ENCODE assay signal across 10 cellular contexts in the genomic region with DNA sequence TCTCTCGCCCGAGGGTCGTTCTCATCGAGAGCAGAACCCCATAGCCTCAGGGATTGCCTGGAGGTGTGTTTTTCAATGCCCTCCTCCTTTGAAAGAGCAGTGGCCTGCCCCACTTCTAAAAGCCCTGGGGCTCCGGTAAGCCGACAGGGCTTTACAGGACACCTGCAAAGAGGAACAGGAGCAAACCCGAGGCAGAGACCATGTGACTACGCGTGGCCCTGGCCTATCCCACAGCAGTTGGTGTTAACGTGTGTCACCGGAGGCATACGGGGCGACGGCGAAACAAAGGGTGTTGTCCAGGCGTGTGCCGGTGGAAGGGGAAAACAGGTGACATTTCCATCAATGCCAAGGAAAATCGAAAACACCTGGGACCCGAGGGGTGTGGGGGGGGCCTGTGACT.
DNase-seq lines count a peak whose midpoint lies in the region; ATAC-seq and TF ChIP-seq lines count a peak whose summit lies in the region.
"Had no signal": no experiment of that assay in that cellular context is flagged by ENCODE, and none has a peak within 500 bp of the region (broad histone marks: within the 10 kb centered on the region; RNA-seq: fewer than 3 reads in every experiment).

No MANE protein-coding gene starts in this region.

- no peaks in the 10 kb centered on the region for H3K36me3 ChIP-seq in body of pancreas (replicated peaks in 1 of 2; ENCODE audit: insufficient read depth in 1 of 2, low read depth in 2 of 2)
- no peaks in the 10 kb centered on the region for H3K36me3 ChIP-seq in muscle layer of duodenum (ENCODE audit: control insufficient read depth in 1 of 2, insufficient read depth in 2 of 2, low read length in 2 of 2)
- no peaks in the 10 kb centered on the region for H3K36me3 ChIP-seq in upper lobe of right lung
- H3K36me3 ChIP-seq: transverse colon had no signal

- no peak for TF ChIP-seq CTCF in body of pancreas (IDR thresholded peaks at IDR 0.05)
- TF ChIP-seq CTCF in upper lobe of right lung (IDR thresholded peaks at IDR 0.05): no peak

- H3K9me3 ChIP-seq in right cardiac atrium (ENCODE audit: control insufficient read depth, low read length) (no peaks in the 10 kb centered on the region), body of pancreas (no peaks in the 10 kb centered on the region), muscle layer of duodenum (ENCODE audit: control insufficient read depth in 1 of 2, low read length in 2 of 2) (peaks cover 0 to 2% of the 10 kb centered on the region in 2 donors), upper lobe of right lung (no peaks in the 10 kb centered on the region)
- H3K9me3 ChIP-seq: transverse colon had no signal

- H3K4me1 ChIP-seq in right cardiac atrium (ENCODE audit: control insufficient read depth, insufficient read depth, low read length) (no peaks in the 10 kb centered on the region), body of pancreas (peaks cover 11% of the 10 kb centered on the region), muscle layer of duodenum (ENCODE audit: control insufficient read depth in 1 of 2, insufficient read depth in 2 of 2, low read length in 2 of 2) (peaks cover 0 to 2% of the 10 kb centered on the region in 2 donors), upper lobe of right lung (no peaks in the 10 kb centered on the region)

- WGBS in right cardiac atrium: 69% methylated on average over 19 of the region's 19 CpGs
- 38 to 65% methylated on average over 13 to 19 of the region's 19 CpGs for WGBS in body of pancreas, 2 donors

- H3K27ac ChIP-seq in right cardiac atrium (ENCODE audit: low read length) (no peak overlapping the region), body of pancreas (peak overlapping the region in 3 of 4 donors; percentile 34 to 77 (median 48)), muscle layer of duodenum (ENCODE audit: low read length) (peak overlapping the region; percentile 49), upper lobe of right lung (no peak overlapping the region)

- peak in 1 of 3 donors; percentile 21 for TF ChIP-seq POLR2A in body of pancreas (IDR thresholded peaks at IDR 0.05)

- no peaks in the 10 kb centered on the region for H3K27me3 ChIP-seq in right cardiac atrium (ENCODE audit: control insufficient read depth, insufficient read depth)
- H3K27me3 ChIP-seq in body of pancreas: no peaks in the 10 kb centered on the region
- H3K27me3 ChIP-seq in muscle layer of duodenum (ENCODE audit: low read depth, low read length): no peaks in the 10 kb centered on the region
- no peaks in the 10 kb centered on the region for H3K27me3 ChIP-seq in upper lobe of right lung
- H3K27me3 ChIP-seq: transverse colon had no signal

- ATAC-seq in right cardiac atrium: no peak
- ATAC-seq in left ventricle myocardium superior: no peak
- ATAC-seq in body of pancreas: peak; percentile 52
- no peak for ATAC-seq in upper lobe of right lung
- no peak for ATAC-seq in HG03025 (IDR thresholded peaks at IDR 0.05; ENCODE audit: low FRiP score, unreplicated experiment)
- ATAC-seq: WTC11 had no signal

- DNase-seq in right cardiac atrium: no peak
- DNase-seq in left ventricle myocardium superior: no peak
- peak in 2 of 4 donors; percentile 26 to 71 for DNase-seq in body of pancreas
- no peak for DNase-seq in upper lobe of right lung
- DNase-seq in activated CD4-positive, CD25-positive, alpha-beta regulatory T cell treated with anti-CD3 and anti-CD28 coated beads, Interleukin-2, amount 50 U/mL, for 72 hours: no peak
- no peak for DNase-seq in cortex of kidney (lab: John Stamatoyannopoulos, UW)
- DNase-seq: transverse colon had no signal

- H3K4me3 ChIP-seq in right cardiac atrium (ENCODE audit: low read length) (peak overlapping the region; percentile 6), body of pancreas (peak overlapping the region in 1 of 2 donors; percentile 20), muscle layer of duodenum (ENCODE audit: low read depth in 1 of 2, low read length in 2 of 2) (peak overlapping the region; percentile 54 to 62), upper lobe of right lung (peak overlapping the region; percentile 54)

- intact Hi-C loops in right cardiac atrium (cut with DNase I): no loop called here
- intact Hi-C loops in left ventricle myocardium superior (cut with micrococcal nuclease): no loop called here
- intact Hi-C loops in body of pancreas (cut with DNase I): no loop called here
- intact Hi-C loops in upper lobe of right lung (cut with DNase I): no loop called here

Comparison
In these comparisons a context has a peak if more than half of its experiments do, and no peak if none do; other contexts are left out.
1. H3K27ac ChIP-seq: peak in body of pancreas (3 of 4) and muscle layer of duodenum (single experiment); none in right cardiac atrium (single experiment) and upper lobe of right lung (single experiment).